In genomic region chr7:30971440-30971839, GRCh38 we compare ENCODE assay signal across 3 cellular contexts.
TF ChIP-seq lines count a peak whose summit lies in the region.

No MANE protein-coding gene starts in this region.

TF ChIP-seq in SK-N-SH, 30 proteins besides CTCF, POLR2A, EP300 and RAD21 (continues in another document):
- no peak for TF ChIP-seq SIN3A (IDR thresholded peaks at IDR 0.05; ENCODE audit: borderline replicate concordance, low read depth, low read length)
- no peak for TF ChIP-seq TEAD4 (IDR thresholded peaks at IDR 0.05; ENCODE audit: borderline replicate concordance, insufficient read depth)
- TF ChIP-seq FOXM1 (IDR thresholded peaks at IDR 0.05; ENCODE audit: low read depth), result no peak
- TF ChIP-seq ZBTB33 (IDR thresholded peaks at IDR 0.05; ENCODE audit: borderline replicate concordance, low read depth), result no peak
- TF ChIP-seq MEF2A (IDR thresholded peaks at IDR 0.05; ENCODE audit: borderline replicate concordance, low read depth), result no peak
- TF ChIP-seq GABPA (IDR thresholded peaks at IDR 0.05; ENCODE audit: low read depth), result no peak
- TF ChIP-seq SMC3 (IDR thresholded peaks at IDR 0.05; ENCODE audit: low read depth, low read length), result no peak
- no peak for TF ChIP-seq YY1 (IDR thresholded peaks at IDR 0.05; ENCODE audit: low read depth)
- TF ChIP-seq MXI1 (IDR thresholded peaks at IDR 0.05; ENCODE audit: low read depth, low read length), result no peak
- TF ChIP-seq RXRA (IDR thresholded peaks at IDR 0.05; ENCODE audit: borderline replicate concordance, low read depth), result no peak
- TF ChIP-seq NFIC (IDR thresholded peaks at IDR 0.05; ENCODE audit: borderline replicate concordance), result no peak
- no peak for TF ChIP-seq USF1 (IDR thresholded peaks at IDR 0.05; ENCODE audit: borderline replicate concordance, low read depth)
- TF ChIP-seq RFX5 (IDR thresholded peaks at IDR 0.05; ENCODE audit: low read length), result no peak
- no peak for TF ChIP-seq GATA2 (CRISPR knock-in tag; IDR thresholded peaks at IDR 0.05)
- TF ChIP-seq REST (IDR thresholded peaks at IDR 0.05; ENCODE audit: low read depth, low read length), result no peak

TF ChIP-seq in SK-N-SH treated with all-trans-retinoic acid at 6 μM for 48 hours, 23 proteins besides CTCF, POLR2A, EP300 and RAD21:
- TF ChIP-seq RARB (CRISPR knock-in tag; IDR thresholded peaks at IDR 0.05), result no peak
- TF ChIP-seq CSRNP3 (CRISPR knock-in tag; IDR thresholded peaks at IDR 0.05), result no peak
TF ChIP-seq in SK-N-SH treated with all-trans-retinoic acid at 6 μM for 48 hours: peak in this region for 0.

TF ChIP-seq in IMR-90, 13 proteins besides CTCF, POLR2A, EP300 and RAD21:
- TF ChIP-seq USF2 (IDR thresholded peaks at IDR 0.05; ENCODE audit: low read depth, low read length) (no peak), NFE2L2 (IDR thresholded peaks at IDR 0.05; ENCODE audit: low read depth, low read length) (no peak), ELK1 (IDR thresholded peaks at IDR 0.05; ENCODE audit: borderline replicate concordance, low read depth, low read length) (no peak)
